In the genomic region with DNA sequence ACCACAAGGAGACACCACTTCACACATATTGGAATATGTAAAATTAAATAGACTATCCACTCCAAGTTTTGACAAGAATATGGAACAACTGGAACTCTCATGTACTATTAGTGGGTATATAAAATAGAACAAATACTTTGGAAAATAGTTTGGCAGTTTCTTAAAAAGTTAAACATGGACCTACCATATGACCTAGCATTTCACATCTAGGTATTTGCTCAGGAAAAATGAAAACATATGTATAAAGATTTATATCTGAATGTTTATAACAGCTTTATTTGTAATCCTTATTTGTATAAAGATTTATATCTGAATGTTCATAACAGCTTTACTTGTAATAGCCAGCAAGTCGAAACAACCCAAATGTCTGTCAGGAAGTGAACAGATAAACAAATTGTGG, we compare ENCODE assay signal across 20 cellular contexts. TPM values are rescaled to one million over a fixed set of nuclear protein-coding genes. Genes with fewer than 3 reads are reported as not detected.
A peak's percentile ranks its signal among the peaks of the same experiment; 100 is the strongest.
DNase-seq lines count a peak whose midpoint lies in the region; ATAC-seq, FAIRE-seq and TF ChIP-seq lines count a peak whose summit lies in the region.
"Had no signal": no experiment of that assay in that cellular context is flagged by ENCODE, and none has a peak within 500 bp of the region (broad histone marks: within the 10 kb centered on the region; RNA-seq: fewer than 3 reads in every experiment).

No MANE protein-coding gene starts in this region.

- H3K27me3 ChIP-seq in small intestine (ENCODE audit: control insufficient read depth in 2 of 2, insufficient read depth in 2 of 2, low read length in 2 of 2), result no peaks in the 10 kb centered on the region
- no peaks in the 10 kb centered on the region for H3K27me3 ChIP-seq in CD8-positive, alpha-beta memory T cell (ENCODE audit: insufficient read depth, low read length, poor library complexity, severe bottlenecking)
- H3K27me3 ChIP-seq: BLaER1 had no signal

- H3K4me1 ChIP-seq in small intestine (ENCODE audit: control insufficient read depth in 2 of 2, insufficient read depth in 1 of 2, low read depth in 1 of 2, low read length in 1 of 2), result no peaks in the 10 kb centered on the region
- no peaks in the 10 kb centered on the region for H3K4me1 ChIP-seq in CD8-positive, alpha-beta memory T cell (ENCODE audit: insufficient read depth, low read length)
- H3K4me1 ChIP-seq: BLaER1, HAP-1 had no signal

- H3K4me3 Mint-ChIP-seq in CD8-positive, alpha-beta memory T cell, result no peak overlapping the region
- no peak overlapping the region for H3K4me3 Mint-ChIP-seq in MCF 10A (ENCODE audit: unreplicated experiment)
- H3K4me3 Mint-ChIP-seq: B cell; CD4-positive, CD25-positive, alpha-beta regulatory T cell; CD8-positive, alpha-beta T cell; GM23338; HFFc6 had no signal

- H3K27ac ChIP-seq in VCaP (peak overlapping the region; percentile 36), small intestine (ENCODE audit: low read depth in 1 of 2, low read length in 1 of 2) (no peak overlapping the region)
- H3K27ac ChIP-seq in CD8-positive, alpha-beta memory T cell (ENCODE audit: low read depth, low read length), result no peak overlapping the region
- H3K27ac ChIP-seq: BLaER1, C4-2B had no signal

- TF ChIP-seq POLR2A in H54 (IDR thresholded peaks at IDR 0.05; ENCODE audit: low read depth, low read length), result no peak

- ATAC-seq in left ventricle myocardium superior, result no peak
- ATAC-seq: CD8-positive, alpha-beta T cell; GM23338 had no signal

- peaks cover 2 to 4% of the 10 kb centered on the region in 2 donors for H3K36me3 ChIP-seq in small intestine (ENCODE audit: control insufficient read depth in 2 of 2, insufficient read depth in 2 of 2, low read length in 2 of 2)
- no peaks in the 10 kb centered on the region for H3K36me3 ChIP-seq in CD8-positive, alpha-beta memory T cell (ENCODE audit: insufficient read depth, low read length)

- 71 to 94% (median 93%) methylated on average over 1 of the region's 1 CpG for WGBS in small intestine, 3 donors

- H3K4me1 Mint-ChIP-seq in CD8-positive, alpha-beta memory T cell, result peaks cover 28 to 41% (median 39%) of the 10 kb centered on the region in 3 donors
- H3K4me1 Mint-ChIP-seq in MCF 10A (ENCODE audit: insufficient read depth, unreplicated experiment), result no peaks in the 10 kb centered on the region

- H3K27me3 Mint-ChIP-seq in CD8-positive, alpha-beta memory T cell, result no peaks in the 10 kb centered on the region
- no peaks in the 10 kb centered on the region for H3K27me3 Mint-ChIP-seq in MCF 10A (ENCODE audit: insufficient read depth, unreplicated experiment)
- H3K27me3 Mint-ChIP-seq: B cell; CD4-positive, CD25-positive, alpha-beta regulatory T cell had no signal

- DNase-seq in H54 (ENCODE audit: insufficient read length, low spot score) (no peak), fibroblast of villous mesenchyme (ENCODE audit: low read depth) (peak; percentile 12), small intestine (no peak), left ventricle myocardium superior (no peak), MCF 10A (ENCODE audit: unreplicated experiment) (no peak), hypothalamus (lab: John Stamatoyannopoulos, UW) (no peak)
- DNase-seq in CD8-positive, alpha-beta memory T cell, result no peak
- DNase-seq: Calu3; CD4-positive, CD25-positive, alpha-beta regulatory T cell; CD8-positive, alpha-beta T cell; DMS53; DMS79 treated with DMSO at 0.1 percent for 48 hours; HFFc6 had no signal

- H3K4me3 ChIP-seq in fibroblast of villous mesenchyme (ENCODE audit: low read depth, low read length) (no peak overlapping the region), small intestine (ENCODE audit: low read depth in 1 of 2, low read length in 2 of 2) (no peak overlapping the region)
- no peak overlapping the region for H3K4me3 ChIP-seq in CD8-positive, alpha-beta memory T cell (ENCODE audit: low read length)
- H3K4me3 ChIP-seq: BLaER1, GM23338, HAP-1 had no signal

- no TSS peak for BruUV-seq in MCF 10A (replicated peaks; lab: Mats Ljungman, UMichigan)

- intact Hi-C loops in left ventricle myocardium superior (cut with micrococcal nuclease), result no loop called here
- intact Hi-C loops in MCF 10A (cut with micrococcal nuclease), result no loop called here

- FAIRE-seq in H54 (lab: Jason Lieb, UNC), result peak; percentile 38
- FAIRE-seq in small intestine (lab: Jason Lieb, UNC), result peak; percentile 89
- FAIRE-seq: GM12892 had no signal

- CTCF ChIA-PET in CD8-positive, alpha-beta memory T cell (lab: Charles Lee), result no interaction called here
- CTCF ChIA-PET in MCF 10A (lab: Yijun Ruan, JAX), result no interaction called here

- POLR2A ChIA-PET in CD8-positive, alpha-beta memory T cell (lab: Charles Lee), result no interaction called here
- POLR2A ChIA-PET in MCF 10A (lab: Yijun Ruan, JAX), result interaction anchor here (0.6 kb wide), 1 partner anchor 22 kb away, joined by 3 read pairs; no protein-coding TSS in a partner anchor

- TF ChIP-seq CTCF in VCaP (conservative IDR thresholded peaks at IDR 0.05), result no peak
- TF ChIP-seq CTCF in fibroblast of villous mesenchyme (IDR thresholded peaks at IDR 0.05; ENCODE audit: insufficient read depth, low read depth, low read length), result no peak
- TF ChIP-seq CTCF in MCF 10A (IDR thresholded peaks at IDR 0.05; ENCODE audit: unreplicated experiment), result no peak

- H3K36me3 Mint-ChIP-seq in CD8-positive, alpha-beta memory T cell, result peaks cover 0 to 54% (median 20%) of the 10 kb centered on the region in 3 donors
- H3K36me3 Mint-ChIP-seq in MCF 10A (ENCODE audit: insufficient read depth, unreplicated experiment), result peaks cover 5% of the 10 kb centered on the region

- H3K9me3 Mint-ChIP-seq in CD8-positive, alpha-beta memory T cell, result no peaks in the 10 kb centered on the region
- H3K9me3 Mint-ChIP-seq in MCF 10A (ENCODE audit: unreplicated experiment), result no peaks in the 10 kb centered on the region
- H3K9me3 Mint-ChIP-seq: CD8-positive, alpha-beta T cell; GM23338; HFFc6 had no signal

- H3K9me3 ChIP-seq in small intestine (ENCODE audit: control insufficient read depth, low read depth), result no peaks in the 10 kb centered on the region
- no peaks in the 10 kb centered on the region for H3K9me3 ChIP-seq in CD8-positive, alpha-beta memory T cell (ENCODE audit: low read length)
- H3K9me3 ChIP-seq: HAP-1 had no signal

- H3K27ac Mint-ChIP-seq in CD8-positive, alpha-beta memory T cell, result no peak overlapping the region
- H3K27ac Mint-ChIP-seq in MCF 10A (ENCODE audit: low read depth, unreplicated experiment), result no peak overlapping the region
- H3K27ac Mint-ChIP-seq: B cell; CD4-positive, CD25-positive, alpha-beta regulatory T cell; CD8-positive, alpha-beta T cell; GM23338; HFFc6 had no signal

RNA-seq across cellular contexts. Expression of gene ERP44, which starts 49.2 kb away (rescaled TPM):
- total RNA-seq in fibroblast of villous mesenchyme, result 12.2 and 22.0 TPM in 2 replicates
- polyA plus RNA-seq in small intestine, result 10 to 100 TPM; 11.9 to 26.1 (median 16.1) TPM
- 10 to 100 TPM; 16.0 to 16.8 TPM for total RNA-seq in CD8-positive, alpha-beta memory T cell
- polyA plus RNA-seq in CD8-positive, alpha-beta memory T cell, result 40.6 TPM
- 15.0 TPM for total RNA-seq in left ventricle myocardium superior
- 26.3 and 31.8 TPM in 2 replicates for total RNA-seq in MCF 10A (2022)

RNA-seq across cellular contexts. Expression of gene INVS, which starts 49.5 kb away (rescaled TPM):
- total RNA-seq in fibroblast of villous mesenchyme, result 25.8 and 37.1 TPM in 2 replicates
- polyA plus RNA-seq in small intestine, result 1 to 10 TPM; 2.7 to 7.4 (median 5.4) TPM
- total RNA-seq in CD8-positive, alpha-beta memory T cell, result 10 to 100 TPM; 16.8 to 18.1 TPM
- 9.4 TPM for polyA plus RNA-seq in CD8-positive, alpha-beta memory T cell
- 6.1 TPM for total RNA-seq in left ventricle myocardium superior
- 21.9 and 24.9 TPM in 2 replicates for total RNA-seq in MCF 10A (2022)
